ENCODE assay signal across 9 cellular contexts in the genomic region with DNA sequence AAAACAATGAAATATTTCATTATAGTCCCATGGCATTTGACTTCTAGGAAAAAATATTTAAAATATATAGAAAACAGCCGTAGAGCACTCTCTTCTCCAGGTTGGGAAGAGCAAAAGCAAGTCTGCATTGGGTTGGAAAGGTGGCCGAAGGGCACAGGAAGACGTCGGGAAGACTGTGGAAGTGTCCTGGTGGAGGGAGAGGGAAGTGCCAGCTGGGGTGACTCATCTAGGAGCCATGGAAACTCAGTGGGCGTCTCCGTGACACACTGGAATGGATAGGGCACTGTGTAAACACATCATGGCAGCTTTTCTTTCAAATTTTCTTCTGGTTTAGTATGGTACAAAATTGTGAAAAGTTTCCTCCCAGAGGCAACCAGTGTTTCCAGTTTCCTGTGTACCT. TPM values are rescaled to one million over a fixed set of nuclear protein-coding genes. Genes with fewer than 3 reads are reported as not detected.
A peak's percentile ranks its signal among the peaks of the same experiment; 100 is the strongest.
DNase-seq lines count a peak whose midpoint lies in the region; ATAC-seq and TF ChIP-seq lines count a peak whose summit lies in the region.
"Had no signal": no experiment of that assay in that cellular context is flagged by ENCODE, and none has a peak within 500 bp of the region (broad histone marks: within the 10 kb centered on the region; RNA-seq: fewer than 3 reads in every experiment).

No MANE protein-coding gene starts in this region.

- H3K9me3 ChIP-seq in adipocyte (ENCODE audit: control insufficient read depth, low read length) (no peaks in the 10 kb centered on the region), stomach (no peaks in the 10 kb centered on the region)

- intact Hi-C loops in stomach (cut with DNase I; ENCODE audit: low total_unique reads): no loop called here

- no peak for TF ChIP-seq POLR2A in stomach (IDR thresholded peaks at IDR 0.05)

- peak in 6 of 7 experiments; percentile 27 to 75 (median 57) for TF ChIP-seq CTCF in stomach (IDR thresholded peaks at IDR 0.05)

- no peak for TF ChIP-seq EP300 in stomach (IDR thresholded peaks at IDR 0.05)

- peak overlapping the region in 4 of 5 donors; percentile 15 to 64 (median 46) for H3K27ac ChIP-seq in stomach

- H3K27me3 ChIP-seq in adipocyte (replicated peaks; ENCODE audit: control insufficient read depth, insufficient read depth, low read length) (no peaks in the 10 kb centered on the region), stomach (no peaks in the 10 kb centered on the region)

- H3K4me3 ChIP-seq in adipocyte (ENCODE audit: low read length) (peak overlapping the region; percentile 1), stomach (no peak overlapping the region)
- H3K4me3 ChIP-seq: skin epidermis had no signal

- H3K36me3 ChIP-seq in adipocyte (ENCODE audit: control insufficient read depth, insufficient read depth, low read length, severe bottlenecking) (peaks cover 34% of the 10 kb centered on the region), stomach (peaks cover 34 to 80% (median 75%) of the 10 kb centered on the region in 4 donors)

- DNase-seq in NCI-H82 (lab: John Stamatoyannopoulos, UW) (peak; percentile 36), NCI-H82 treated with DMSO at 0.1 percent for 48 hours (lab: John Stamatoyannopoulos, UW; ENCODE audit: unreplicated experiment) (no peak), adipocyte (ENCODE audit: low read depth) (peak; percentile 93), hepatic stellate cell (ENCODE audit: low spot score) (peak; percentile 91), stomach (peak; percentile 66), NOMO-1 treated with DMSO at 0.1 percent for 48 hours (lab: John Stamatoyannopoulos, UW; ENCODE audit: unreplicated experiment) (no peak)
- no peak for DNase-seq in effector CD8-positive, alpha-beta T cell (lab: John Stamatoyannopoulos, UW)

- no peak overlapping the region for H3K9ac ChIP-seq in adipocyte (ENCODE audit: low read length)

- 30 to 37% (median 33%) methylated on average over 6 of the region's 6 CpGs for WGBS in stomach, 5 donors

- H3K4me1 ChIP-seq in adipocyte (ENCODE audit: control insufficient read depth, insufficient read depth, low read length) (peaks cover 11% of the 10 kb centered on the region), stomach (peaks cover 7 to 43% (median 26%) of the 10 kb centered on the region in 4 donors)

- ATAC-seq in HG02623 (IDR thresholded peaks at IDR 0.05; ENCODE audit: unreplicated experiment): no peak

RNA-seq across cellular contexts. Expression of gene GTPBP1, which starts 12.7 kb away (rescaled TPM):
- total RNA-seq in stomach: 100 to 1,000 TPM in 1 of 5 donors, 10 to 100 TPM in 4; 23.8 to 199 (median 41.6) TPM
- polyA plus RNA-seq in stomach: 10 to 100 TPM in 2 of 3 donors, 1 to 10 TPM in 1; 9.2 to 18.6 (median 11.0) TPM

RNA-seq across cellular contexts. Expression of gene JOSD1, which starts 17.7 kb away (rescaled TPM):
- total RNA-seq in stomach: 10 to 100 TPM; 21.0 to 66.1 (median 35.7) TPM
- 10 to 100 TPM; 17.9 to 45.1 (median 20.8) TPM for polyA plus RNA-seq in stomach

RNA-seq across cellular contexts. Expression of gene TOMM22, which starts 36.7 kb away (rescaled TPM):
- total RNA-seq in stomach: 10 to 100 TPM; 22.6 to 66.5 (median 26.1) TPM
- polyA plus RNA-seq in stomach: 10 to 100 TPM; 31.5 to 58.2 (median 43.3) TPM

RNA-seq across cellular contexts. Expression of gene SUN2, which starts 37.4 kb away (rescaled TPM):
- total RNA-seq in stomach: 100 to 1,000 TPM; 108 to 387 (median 142) TPM
- polyA plus RNA-seq in stomach: 10 to 100 TPM; 25.3 to 51.8 (median 26.4) TPM

Comparison
In these comparisons a context has a peak if more than half of its experiments do, and no peak if none do; other contexts are left out.
1. DNase-seq: peak in NCI-H82 (single experiment), adipocyte (single experiment), hepatic stellate cell (single experiment) and stomach (single experiment); none in NCI-H82 treated with DMSO at 0.1 percent for 48 hours (single experiment), NOMO-1 treated with DMSO at 0.1 percent for 48 hours (single experiment) and effector CD8-positive, alpha-beta T cell (single experiment).